ENCODE assay signal across 9 cellular contexts in the genomic region with DNA sequence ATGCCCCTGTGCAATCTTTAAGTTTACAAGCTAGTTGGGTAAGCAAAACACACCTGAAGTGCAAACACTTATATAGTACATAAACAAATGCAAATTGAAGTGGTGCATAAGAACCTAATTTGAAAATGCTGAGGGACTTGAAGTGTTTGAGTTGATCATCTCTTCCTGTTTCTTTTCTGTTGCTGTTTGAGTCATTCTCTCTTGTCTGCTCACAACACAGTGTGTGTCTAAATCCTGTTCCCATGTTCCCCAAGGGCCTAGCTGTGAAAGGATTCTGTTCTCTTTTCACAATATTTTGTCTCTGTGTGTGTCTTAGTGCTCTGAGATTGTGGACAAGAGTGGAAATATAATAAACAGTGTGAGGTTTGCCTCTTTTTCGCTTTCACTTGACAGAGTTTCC. TPM values are rescaled to one million over a fixed set of nuclear protein-coding genes. Genes with fewer than 3 reads are reported as not detected.
DNase-seq lines count a peak whose midpoint lies in the region; ATAC-seq and TF ChIP-seq lines count a peak whose summit lies in the region.
"Had no signal": no experiment of that assay in that cellular context is flagged by ENCODE, and none has a peak within 500 bp of the region (broad histone marks: within the 10 kb centered on the region; RNA-seq: fewer than 3 reads in every experiment).

No MANE protein-coding gene starts in this region.

- peaks cover 35 to 46% (median 35%) of the 10 kb centered on the region in 3 donors for H3K4me1 Mint-ChIP-seq in T-cell

- in situ Hi-C loops in ACHN (cut with HindIII; ENCODE audit: low pct_ligation_motif_present, low pct_unique_long_range_greater_than_20kb, low sequenced_read_pairs), result no loop called here

- no peaks in the 10 kb centered on the region for H3K9me3 Mint-ChIP-seq in T-cell

- no peak for TF ChIP-seq CTCF in 22Rv1 (IDR thresholded peaks at IDR 0.05)

- CTCF ChIA-PET in T-cell (lab: Charles Lee), result interaction anchor here (0.6 to 3.2 kb wide), 7 partner anchors 8 to 146 kb away, joined by 3 to 16 read pairs (median 3); no protein-coding TSS in a partner anchor

- no peaks in the 10 kb centered on the region for H3K27me3 Mint-ChIP-seq in T-cell

- peak overlapping the region; percentile 39 for H3K27ac ChIP-seq in 22Rv1

- no peak overlapping the region for H3K27ac Mint-ChIP-seq in T-cell

- ATAC-seq in GM18873 (IDR thresholded peaks at IDR 0.05; ENCODE audit: low FRiP score, unreplicated experiment) (peak; percentile 55), HG02970 (IDR thresholded peaks at IDR 0.05; ENCODE audit: low FRiP score, unreplicated experiment) (peak; percentile 75), T-cell (replicated peaks in 1 of 4) (peak; percentile 49 to 60 (median 56)), SK-N-SH treated with all-trans-retinoic acid at 6 μM for 48 hours (no peak)

- peaks cover 14% of the 10 kb centered on the region for H3K36me3 Mint-ChIP-seq in T-cell

- no peak for DNase-seq in T-cell
- no peak for DNase-seq in superior temporal gyrus (ENCODE audit: extremely low spot score)
- DNase-seq in NCI-H526 treated with DMSO at 0.1 percent for 48 hours (lab: John Stamatoyannopoulos, UW), result no peak
- DNase-seq in ACHN, result no peak

- POLR2A ChIA-PET in T-cell (lab: Charles Lee), result interaction anchor here (0.5 to 3.7 kb wide), 6 partner anchors 47 to 740 kb away, joined by 3 to 10 read pairs (median 4); partner anchors contain the start of gene ZBED2 (in 1 of the 2)

- H3K4me3 Mint-ChIP-seq in T-cell, result no peak overlapping the region

TF ChIP-seq in SK-N-SH treated with all-trans-retinoic acid at 6 μM for 48 hours, 23 proteins besides CTCF, POLR2A, EP300 and RAD21:
- no peak for TF ChIP-seq TCF4 (CRISPR knock-in tag; IDR thresholded peaks at IDR 0.05; ENCODE audit: borderline replicate concordance)
- TF ChIP-seq ZFP3 (CRISPR knock-in tag; IDR thresholded peaks at IDR 0.05), result no peak
- TF ChIP-seq GLIS3 (CRISPR knock-in tag; IDR thresholded peaks at IDR 0.05), result no peak
- TF ChIP-seq ZNF565 (CRISPR knock-in tag; conservative IDR thresholded peaks at IDR 0.05; ENCODE audit: low read depth), result no peak
- TF ChIP-seq OSR1 (CRISPR knock-in tag; IDR thresholded peaks at IDR 0.05), result no peak
- TF ChIP-seq SNAI2 (CRISPR knock-in tag; IDR thresholded peaks at IDR 0.05), result no peak
- no peak for TF ChIP-seq CSDC2 (CRISPR knock-in tag; IDR thresholded peaks at IDR 0.05)
- no peak for TF ChIP-seq RARB (CRISPR knock-in tag; IDR thresholded peaks at IDR 0.05)
- TF ChIP-seq ZFP30 (CRISPR knock-in tag; IDR thresholded peaks at IDR 0.05), result no peak
- no peak for TF ChIP-seq ARNTL (CRISPR knock-in tag; IDR thresholded peaks at IDR 0.05; ENCODE audit: borderline replicate concordance, low read depth)
- TF ChIP-seq ZNF70 (CRISPR knock-in tag; IDR thresholded peaks at IDR 0.05), result no peak
- no peak for TF ChIP-seq PATZ1 (CRISPR knock-in tag; IDR thresholded peaks at IDR 0.05; ENCODE audit: borderline replicate concordance)
- no peak for TF ChIP-seq ESRRG (CRISPR knock-in tag; IDR thresholded peaks at IDR 0.05)
- no peak for TF ChIP-seq ZNF8 (CRISPR knock-in tag; IDR thresholded peaks at IDR 0.05)
- no peak for TF ChIP-seq POU6F1 (CRISPR knock-in tag; IDR thresholded peaks at IDR 0.05; ENCODE audit: borderline replicate concordance, low read depth)
- no peak for TF ChIP-seq ISL1 (CRISPR knock-in tag; IDR thresholded peaks at IDR 0.05)
- TF ChIP-seq PPARA (CRISPR knock-in tag; IDR thresholded peaks at IDR 0.05; ENCODE audit: borderline replicate concordance), result no peak

RNA-seq across cellular contexts. Expression of gene CD96, which starts 6.1 kb away (rescaled TPM):
- 100 to 1,000 TPM; 183 to 229 (median 203) TPM for total RNA-seq in T-cell

RNA-seq across cellular contexts. Expression of gene ZBED2, which starts 47.1 kb away (rescaled TPM):
- under 1 TPM in 3 of 5 donors, not detected in 2; 0.35 to 0.82 (median 0.73) TPM for total RNA-seq in T-cell
- total RNA-seq: skeletal muscle tissue had no signal
